9 cellular contexts compared by ENCODE assay signal in genomic region chr12:4272014-4272975, GRCh38. TPM values are rescaled to one million over a fixed set of nuclear protein-coding genes. Genes with fewer than 3 reads are reported as not detected.
DNase-seq lines count a peak whose midpoint lies in the region; ATAC-seq and TF ChIP-seq lines count a peak whose summit lies in the region.
"Had no signal": no experiment of that assay in that cellular context is flagged by ENCODE, and none has a peak within 500 bp of the region (broad histone marks: within the 10 kb centered on the region; RNA-seq: fewer than 3 reads in every experiment).

No MANE protein-coding gene starts in this region.

- H3K4me1 ChIP-seq in mesodermal cell (ENCODE audit: control insufficient read depth, insufficient read depth, low read length, poor library complexity, severe bottlenecking) (peaks cover 20% of the 10 kb centered on the region), BE2C (no peaks in the 10 kb centered on the region)

- H3K9me3 Mint-ChIP-seq in activated CD8-positive, alpha-beta T cell treated with anti-CD3 and anti-CD28 coated beads, Interleukin-2, amount 10 ng/mL, durations not matched to agents 7 days and 5 days (ENCODE audit: insufficient read depth) = no peaks in the 10 kb centered on the region

- H3K36me3 Mint-ChIP-seq in activated CD8-positive, alpha-beta T cell treated with anti-CD3 and anti-CD28 coated beads, Interleukin-2, amount 10 ng/mL, durations not matched to agents 7 days and 5 days (ENCODE audit: low read depth) = peaks cover 40% of the 10 kb centered on the region

- peaks cover 27% of the 10 kb centered on the region for H3K4me1 Mint-ChIP-seq in activated CD8-positive, alpha-beta T cell treated with anti-CD3 and anti-CD28 coated beads, Interleukin-2, amount 10 ng/mL, durations not matched to agents 7 days and 5 days (ENCODE audit: low read depth)

- CTCF ChIA-PET in activated CD8-positive, alpha-beta T cell treated with anti-CD3 and anti-CD28 coated beads, Interleukin-2, amount 10 ng/mL, durations not matched to agents 7 days and 5 days (lab: Charles Lee) = interaction anchor here (0.8 to 8.0 kb wide), 20 partner anchors 11 to 401 kb away, joined by 3 to 132 read pairs (median 4); no protein-coding TSS in a partner anchor

- WGBS in mesodermal cell (ENCODE audit: insufficient coverage in 2 of 2), 2 experiments = 0% methylated on average over 30 to 58 of the region's 70 CpGs

- POLR2A ChIA-PET in activated CD8-positive, alpha-beta T cell treated with anti-CD3 and anti-CD28 coated beads, Interleukin-2, amount 10 ng/mL, durations not matched to agents 7 days and 5 days (lab: Charles Lee) = interaction anchor here (0.7 to 12.1 kb wide), 20 partner anchors 15 to 1396 kb away, joined by 3 to 260 read pairs (median 6); partner anchors contain the start of gene PARP11

- peaks cover 97% of the 10 kb centered on the region for H3K27me3 ChIP-seq in BE2C

- DNase-seq in DMS53 (lab: John Stamatoyannopoulos, UW) (peak; percentile 100), LoVo (ENCODE audit: low spot score) (peak; percentile 78), BE2C (no peak)
- DNase-seq in activated CD8-positive, alpha-beta T cell treated with anti-CD3 and anti-CD28 coated beads, Interleukin-2, amount 10 ng/mL, durations not matched to agents 7 days and 5 days = peak; percentile 97
- peak; percentile 83 for DNase-seq in effector CD4-positive, alpha-beta T cell
- DNase-seq in stimulated activated CD8-positive, alpha-beta memory T cell treated with anti-CD3 and anti-CD28 coated beads, Interleukin-12 subunit alpha, Interleukin-12 subunit beta, amount 100 ng/mL, for 4 hours (ENCODE audit: low read depth) = peak; percentile 79

- peak overlapping the region; percentile 99 for H3K4me3 ChIP-seq in mesodermal cell (ENCODE audit: extremely low read depth, insufficient read depth, low read length, poor library complexity, severe bottlenecking)
- H3K4me3 ChIP-seq in BE2C (ENCODE audit: low read depth, low read length) = no peak overlapping the region
- H3K4me3 ChIP-seq: SJSA1 had no signal

- peak; percentile 41 for ATAC-seq in GM21529 (IDR thresholded peaks at IDR 0.05; ENCODE audit: unreplicated experiment)
- peak; percentile 58 for ATAC-seq in activated CD8-positive, alpha-beta T cell treated with anti-CD3 and anti-CD28 coated beads, Interleukin-2, amount 10 ng/mL, durations not matched to agents 7 days and 5 days

- no peak for TF ChIP-seq CTCF in BE2C (IDR thresholded peaks at IDR 0.05; ENCODE audit: low read depth, low read length)

- H3K9me3 ChIP-seq in mesodermal cell (ENCODE audit: control insufficient read depth, low read length) (no peaks in the 10 kb centered on the region), BE2C (no peaks in the 10 kb centered on the region; the same call in 1 of the 2 replicates)
- H3K9me3 ChIP-seq: SJSA1 had no signal

- peak overlapping the region; percentile 99 for H3K27ac Mint-ChIP-seq in activated CD8-positive, alpha-beta T cell treated with anti-CD3 and anti-CD28 coated beads, Interleukin-2, amount 10 ng/mL, durations not matched to agents 7 days and 5 days

- no peaks in the 10 kb centered on the region for H3K27me3 Mint-ChIP-seq in activated CD8-positive, alpha-beta T cell treated with anti-CD3 and anti-CD28 coated beads, Interleukin-2, amount 10 ng/mL, durations not matched to agents 7 days and 5 days (ENCODE audit: low read depth)

- peak overlapping the region; percentile 99 for H3K4me3 Mint-ChIP-seq in activated CD8-positive, alpha-beta T cell treated with anti-CD3 and anti-CD28 coated beads, Interleukin-2, amount 10 ng/mL, durations not matched to agents 7 days and 5 days

- peak overlapping the region; percentile 81 for H3K27ac ChIP-seq in mesodermal cell (ENCODE audit: low read depth, low read length, severe bottlenecking)
- H3K27ac ChIP-seq: SJSA1 had no signal

- peaks cover 14% of the 10 kb centered on the region for H3K36me3 ChIP-seq in mesodermal cell (ENCODE audit: control insufficient read depth, insufficient read depth, low read length)
- H3K36me3 ChIP-seq in BE2C = no peaks in the 10 kb centered on the region
- H3K36me3 ChIP-seq: SJSA1 had no signal

RNA-seq across cellular contexts. Expression of gene CCND2, which starts 1.3 kb away (rescaled TPM):
- 100 to 1,000 TPM; 572 to 592 TPM for total RNA-seq in activated CD8-positive, alpha-beta T cell treated with anti-CD3 and anti-CD28 coated beads, Interleukin-2, amount 10 ng/mL, durations not matched to agents 7 days and 5 days
- polyA plus RNA-seq in mesodermal cell (2013, experiment 1 of 2) = 66.2 TPM
- polyA plus RNA-seq in mesodermal cell (2013, experiment 2 of 2) = 66.9 TPM
- not detected for polyA plus RNA-seq in BE2C (2012; ENCODE audit: insufficient read depth, insufficient read length, low read depth)

RNA-seq across cellular contexts. Expression of gene TIGAR, which starts 48.7 kb away (rescaled TPM):
- 10 to 100 TPM; 14.7 to 15.8 TPM for total RNA-seq in activated CD8-positive, alpha-beta T cell treated with anti-CD3 and anti-CD28 coated beads, Interleukin-2, amount 10 ng/mL, durations not matched to agents 7 days and 5 days
- 9.8 TPM for polyA plus RNA-seq in mesodermal cell (2013, experiment 1 of 2)
- 12.9 TPM for polyA plus RNA-seq in mesodermal cell (2013, experiment 2 of 2)
- 9.6 TPM for polyA plus RNA-seq in BE2C (2012; ENCODE audit: insufficient read depth, insufficient read length, low read depth)
